In genomic region chr1:63147783-63148182, GRCh38 we compare ENCODE assay signal across 9 cellular contexts.
"Had no signal": no experiment of that assay in that cellular context is flagged by ENCODE, and none has a peak within 500 bp of the region (broad histone marks: within the 10 kb centered on the region; RNA-seq: fewer than 3 reads in every experiment).

No MANE protein-coding gene starts in this region.

- H3K4me2 ChIP-seq: KMS-11 had no signal

- H3K4me3 ChIP-seq: GM23248 had no signal

- H3K9ac ChIP-seq: GM23248, KMS-11 had no signal

- H3K27ac ChIP-seq: GM23248, KMS-11 had no signal

- H3K9me3 Mint-ChIP-seq: H9 had no signal

- H3K27ac Mint-ChIP-seq: H9 had no signal

- FAIRE-seq: H54, HTR-8/SVneo had no signal

- H3K4me3 Mint-ChIP-seq: H9 had no signal

- DNase-seq: GM23248, GOT3, H9, HCEC 1CT, IMR-90, KBM-7 had no signal

- H2AFZ ChIP-seq: GM23248 had no signal
